ENCODE assay signal across 8 cellular contexts in the genomic region with DNA sequence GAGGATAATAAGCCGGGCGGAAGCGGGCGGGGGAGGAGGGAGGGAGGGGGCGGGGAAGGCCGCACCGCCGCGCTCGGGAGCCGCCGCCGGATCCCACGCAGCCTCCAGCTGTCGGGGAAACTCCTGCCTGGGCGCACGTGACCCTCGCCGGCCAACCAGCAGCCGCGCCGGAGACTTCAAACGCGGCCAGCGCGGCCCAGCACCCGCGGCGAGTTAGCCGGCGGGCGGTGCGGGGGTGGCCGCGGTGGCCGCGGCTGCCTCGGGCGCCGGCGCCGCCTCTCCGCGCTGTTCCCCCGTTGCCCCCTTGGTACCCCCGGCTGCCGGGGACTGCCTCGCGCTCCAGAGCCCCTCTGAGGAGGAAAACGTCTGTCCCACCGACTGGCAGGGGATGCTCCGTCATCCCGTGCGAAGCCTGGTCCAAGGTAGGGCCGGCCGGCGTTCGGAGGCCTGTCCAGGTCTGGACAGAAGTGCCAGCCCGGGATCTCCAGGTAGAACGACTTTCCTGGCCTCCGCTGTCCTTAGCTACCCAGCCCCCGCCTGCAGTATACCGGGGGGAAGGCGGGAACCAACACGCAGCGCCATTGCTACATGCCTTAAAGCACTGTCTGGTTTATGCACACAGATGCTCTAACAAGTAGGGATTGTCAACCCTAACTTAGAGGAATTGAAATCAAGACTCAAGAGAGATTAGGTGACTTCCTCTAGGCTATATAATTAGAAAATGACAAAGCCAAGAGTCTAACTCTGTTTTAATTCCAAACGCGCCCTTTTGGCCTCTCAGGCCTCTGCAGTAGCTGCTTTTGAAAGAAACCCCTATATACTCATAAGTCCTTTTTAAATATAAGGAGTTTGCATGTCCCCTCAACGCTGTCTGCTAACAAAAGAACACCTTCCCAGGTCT. TPM values are rescaled to one million over a fixed set of nuclear protein-coding genes. Genes with fewer than 3 reads are reported as not detected.
A peak's percentile ranks its signal among the peaks of the same experiment; 100 is the strongest.
DNase-seq lines count a peak whose midpoint lies in the region; ATAC-seq, FAIRE-seq and TF ChIP-seq lines count a peak whose summit lies in the region.

A gene with protein sequence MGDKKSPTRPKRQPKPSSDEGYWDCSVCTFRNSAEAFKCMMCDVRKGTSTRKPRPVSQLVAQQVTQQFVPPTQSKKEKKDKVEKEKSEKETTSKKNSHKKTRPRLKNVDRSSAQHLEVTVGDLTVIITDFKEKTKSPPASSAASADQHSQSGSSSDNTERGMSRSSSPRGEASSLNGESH (minus strand): TSS at position 9 of the 901 bp plus-strand sequence. CDS start 68 bp downstream, outside the sequence.

- no peaks in the 10 kb centered on the region for H3K9me3 Mint-ChIP-seq in activated T-cell treated with anti-CD3 and anti-CD28 coated beads, Interleukin-2, amount 50 U/mL, for 4 hours

- intact Hi-C loops in PC-9 (cut with micrococcal nuclease; ENCODE audit: unreplicated experiment) = loop anchor here (5.0 kb wide), 2 partner anchors 89 to 96 kb away; a partner anchor contains a TSS

- H4K20me1 ChIP-seq in PC-9 (ENCODE audit: insufficient read depth) = no peaks in the 10 kb centered on the region

- H3K4me1 Mint-ChIP-seq in activated T-cell treated with anti-CD3 and anti-CD28 coated beads, Interleukin-2, amount 50 U/mL, for 4 hours (ENCODE audit: low read depth) = peaks cover 27% of the 10 kb centered on the region

- H3K9me3 ChIP-seq in HUES48 (ENCODE audit: control insufficient read depth, insufficient read depth, low read length) (no peaks in the 10 kb centered on the region), PC-9 (ENCODE audit: insufficient read depth, low read depth) (no peaks in the 10 kb centered on the region), muscle layer of duodenum (ENCODE audit: control insufficient read depth in 1 of 2, low read length in 2 of 2) (no peaks in the 10 kb centered on the region)

- BruUV-seq in PC-9 (replicated peaks; lab: Mats Ljungman, UMichigan) = no TSS peak

- POLR2A ChIA-PET in PC-9 (lab: Charles Lee; ENCODE audit: unreplicated experiment) = interaction anchor here (0.5 kb wide), 1 partner anchor 1431 kb away, joined by 3 read pairs; no protein-coding TSS in a partner anchor

- CTCF ChIA-PET in PC-9 (lab: Charles Lee) = no interaction called here

- H3K27ac ChIP-seq in HUES48 (ENCODE audit: low read depth, low read length) = peak within 1 kb of the TSS; percentile 67
- peak within 1 kb of the TSS; percentile 54; the same call in 1 of the 2 replicates for H3K27ac ChIP-seq in PC-9
- peak within 1 kb of the TSS; percentile 79 for H3K27ac ChIP-seq in muscle layer of duodenum (ENCODE audit: low read length)

- peak within 1 kb of the TSS; percentile 95 for H2AFZ ChIP-seq in PC-9

- peaks cover 11% of the 10 kb centered on the region for H3K36me3 Mint-ChIP-seq in activated T-cell treated with anti-CD3 and anti-CD28 coated beads, Interleukin-2, amount 50 U/mL, for 4 hours (ENCODE audit: insufficient read depth)

- TF ChIP-seq CTCF in D721Med (IDR thresholded peaks at IDR 0.05; ENCODE audit: insufficient read depth, missing control alignments) (no peak), PC-9 (conservative IDR thresholded peaks at IDR 0.05) (no peak)

- FAIRE-seq in D721Med (lab: Jason Lieb, UNC) = no peak

- H3K36me3 ChIP-seq in HUES48 (ENCODE audit: control insufficient read depth, insufficient read depth, low read length) (no peaks in the 10 kb centered on the region), PC-9 (ENCODE audit: low read depth) (no peaks in the 10 kb centered on the region), muscle layer of duodenum (ENCODE audit: control insufficient read depth in 1 of 2, insufficient read depth in 2 of 2, low read length in 2 of 2) (no peaks in the 10 kb centered on the region)

- peaks cover 31% of the 10 kb centered on the region for H3K79me2 ChIP-seq in PC-9 (ENCODE audit: low read depth)

- peak; percentile 74 for ATAC-seq in GM21390 (IDR thresholded peaks at IDR 0.05; ENCODE audit: unreplicated experiment)
- peak; percentile 87 to 90 for ATAC-seq in activated T-cell treated with anti-CD3 and anti-CD28 coated beads, Interleukin-2, amount 50 U/mL, for 4 hours
- peak; percentile 92 for ATAC-seq in esophagus mucosa

- H3K4me3 ChIP-seq in HUES48 (ENCODE audit: low read depth, low read length) (peak within 1 kb of the TSS; percentile 66), PC-9 (peak within 1 kb of the TSS; percentile 74), muscle layer of duodenum (ENCODE audit: low read depth in 1 of 2, low read length in 2 of 2) (peak within 1 kb of the TSS; percentile 82 to 85)

- H3K4me1 ChIP-seq in HUES48 (ENCODE audit: control insufficient read depth, insufficient read depth, low read length) = peaks cover 18% of the 10 kb centered on the region
- H3K4me1 ChIP-seq in PC-9 (replicated peaks; ENCODE audit: insufficient read depth) = peaks cover 19% of the 10 kb centered on the region
- H3K4me1 ChIP-seq in muscle layer of duodenum (ENCODE audit: control insufficient read depth in 1 of 2, insufficient read depth in 2 of 2, low read length in 2 of 2) = peaks cover 0 to 30% of the 10 kb centered on the region in 2 donors

- H3K27me3 ChIP-seq in HUES48 (ENCODE audit: control insufficient read depth, insufficient read depth, low read length) (peaks cover 88% of the 10 kb centered on the region), PC-9 (ENCODE audit: insufficient read depth, low read depth) (no peaks in the 10 kb centered on the region), muscle layer of duodenum (ENCODE audit: low read depth, low read length) (no peaks in the 10 kb centered on the region)

- no peaks in the 10 kb centered on the region for H3F3A ChIP-seq in PC-9 (ENCODE audit: insufficient read depth, low read depth)

- no peak within 1 kb of the TSS for H3K9ac ChIP-seq in HUES48 (ENCODE audit: low read depth, low read length)

- DNase-seq in D721Med (ENCODE audit: insufficient read length, low spot score) (peak; percentile 55), PC-9 (peak; percentile 63 to 81)
- DNase-seq in activated T-cell treated with anti-CD3 and anti-CD28 coated beads, Interleukin-2, amount 50 U/mL, for 4 hours = peak; percentile 81
- peak; percentile 76 for DNase-seq in stimulated activated CD8-positive, alpha-beta memory T cell treated with anti-CD3 and anti-CD28 coated beads, Interleukin-7, amount 100 ng/mL, for 24 hours (ENCODE audit: low read depth)

- H3K4me2 ChIP-seq in PC-9 = peak within 1 kb of the TSS; percentile 90

- H3K9me2 ChIP-seq in PC-9 (ENCODE audit: insufficient read depth) = no peaks in the 10 kb centered on the region

- H3K4me3 Mint-ChIP-seq in activated T-cell treated with anti-CD3 and anti-CD28 coated beads, Interleukin-2, amount 50 U/mL, for 4 hours = peak within 1 kb of the TSS; percentile 92

- no peaks in the 10 kb centered on the region for H3K27me3 Mint-ChIP-seq in activated T-cell treated with anti-CD3 and anti-CD28 coated beads, Interleukin-2, amount 50 U/mL, for 4 hours (ENCODE audit: low read depth)

RNA-seq across cellular contexts. Expression of the gene that starts here (rescaled TPM):
- total RNA-seq in PC-9 (2021) (11.6 and 17.6 TPM in 2 replicates), esophagus mucosa (18.0 TPM)
- 10 to 100 TPM; 37.0 to 40.9 (median 37.7) TPM for total RNA-seq in activated T-cell treated with anti-CD3 and anti-CD28 coated beads, Interleukin-2, amount 50 U/mL, for 4 hours

Comparison
In these comparisons a context has a peak if more than half of its experiments do, and no peak if none do; other contexts are left out.
1. Peak in every context shown above with its lines: DNase-seq, ATAC-seq, H3K4me3 ChIP-seq and H3K27ac ChIP-seq.